ENCODE assay signal across 3 cellular contexts in genomic region chr1:65445837-65446236, GRCh38.
TF ChIP-seq lines count a peak whose summit lies in the region.

No MANE protein-coding gene starts in this region.

TF ChIP-seq in A549, 52 proteins besides CTCF, POLR2A, EP300 and RAD21:
- TF ChIP-seq CEBPB (IDR thresholded peaks at IDR 0.05) (peak; percentile 36 to 59; a peak in 3 of 4 replicates), HMGXB4 (CRISPR knock-in tag; IDR thresholded peaks at IDR 0.05; ENCODE audit: borderline replicate concordance) (no peak), RFX5 (IDR thresholded peaks at IDR 0.05) (no peak)

TF ChIP-seq in IMR-90, 13 proteins besides CTCF, POLR2A, EP300 and RAD21:
- TF ChIP-seq NFE2L2 (IDR thresholded peaks at IDR 0.05; ENCODE audit: low read depth, low read length) = no peak
- TF ChIP-seq ELK1 (IDR thresholded peaks at IDR 0.05; ENCODE audit: borderline replicate concordance, low read depth, low read length) = no peak
- TF ChIP-seq MAZ (IDR thresholded peaks at IDR 0.05; ENCODE audit: borderline replicate concordance, low read depth, low read length) = no peak
- no peak for TF ChIP-seq RFX5 (IDR thresholded peaks at IDR 0.05; ENCODE audit: low read depth, low read length)
- peak; percentile 90 for TF ChIP-seq CEBPB (IDR thresholded peaks at IDR 0.05; ENCODE audit: low read depth, low read length)

TF ChIP-seq in K562, 482 proteins besides CTCF, POLR2A, EP300 and RAD21:
- no peak for TF ChIP-seq CEBPG (CRISPR knock-in tag; IDR thresholded peaks at IDR 0.05)
- TF ChIP-seq CEBPG (tag; conservative IDR thresholded peaks at IDR 0.05 in 1 of 2, IDR thresholded peaks at IDR 0.05 in 1 of 2) = peak; percentile 74 to 97
- TF ChIP-seq FIP1L1 (IDR thresholded peaks at IDR 0.05; ENCODE audit: low read depth, low read length, poor library complexity, severe bottlenecking) = no peak
- TF ChIP-seq CEBPB (tag; IDR thresholded peaks at IDR 0.05) = peak; percentile 93
TF ChIP-seq in K562: peak in this region for 2.
